In genomic region chr4:118369231-118369630, GRCh38 we compare ENCODE assay signal across 30 cellular contexts. TPM values are rescaled to one million over a fixed set of nuclear protein-coding genes. Genes with fewer than 3 reads are reported as not detected.
"Had no signal": no experiment of that assay in that cellular context is flagged by ENCODE, and none has a peak within 500 bp of the region (broad histone marks: within the 10 kb centered on the region; RNA-seq: fewer than 3 reads in every experiment).

No MANE protein-coding gene starts in this region.

- H3K9me3 ChIP-seq: left lung, lower lobe of right lung, pancreas, prostate gland, sigmoid colon, uterus had no signal

- ATAC-seq: left colon; lower lobe of right lung; naive thymus-derived CD8-positive, alpha-beta T cell; pancreas; right cardiac atrium; stimulated activated memory B cell treated with anti-CD40 and anti-IgM and Interleukin-4, amounts not matched to agents 10 μg/mL and 1 μg/mL and 100 μg/mL, for 72 hours; stimulated activated naive CD8-positive, alpha-beta T cell treated with anti-CD3 and anti-CD28 coated beads, Interleukin-15, amount 100 ng/mL, for 72 hours had no signal

- H3K36me3 ChIP-seq: left lung, lower lobe of right lung, pancreas, prostate gland, sigmoid colon, tibial nerve, uterus had no signal

- H3K4me1 Mint-ChIP-seq: immature natural killer cell; naive thymus-derived CD8-positive, alpha-beta T cell; neural crest cell; stimulated activated memory B cell treated with anti-CD40 and anti-IgM and Interleukin-4, amounts not matched to agents 10 μg/mL and 1 μg/mL and 100 μg/mL, for 72 hours; stimulated activated naive CD8-positive, alpha-beta T cell treated with anti-CD3 and anti-CD28 coated beads, Interleukin-15, amount 100 ng/mL, for 72 hours had no signal

- H3K27me3 ChIP-seq: left lung, pancreas, sigmoid colon, tibial nerve had no signal

- H3K4me1 ChIP-seq: left lung, lower lobe of right lung, pancreas, prostate gland, sigmoid colon, tibial nerve, uterus had no signal

- H3K4me3 Mint-ChIP-seq: immature natural killer cell; naive thymus-derived CD8-positive, alpha-beta T cell; nephron; neural crest cell; stimulated activated memory B cell treated with anti-CD40 and anti-IgM and Interleukin-4, amounts not matched to agents 10 μg/mL and 1 μg/mL and 100 μg/mL, for 72 hours; stimulated activated naive CD8-positive, alpha-beta T cell treated with anti-CD3 and anti-CD28 coated beads, Interleukin-15, amount 100 ng/mL, for 72 hours; type B pancreatic cell had no signal

- H3K27me3 Mint-ChIP-seq: stimulated activated memory B cell treated with anti-CD40 and anti-IgM and Interleukin-4, amounts not matched to agents 10 μg/mL and 1 μg/mL and 100 μg/mL, for 72 hours; stimulated activated naive CD8-positive, alpha-beta T cell treated with anti-CD3 and anti-CD28 coated beads, Interleukin-15, amount 100 ng/mL, for 72 hours; type B pancreatic cell had no signal

- FAIRE-seq: islet of Langerhans, kidney, pancreas, small intestine had no signal

- H3K36me3 Mint-ChIP-seq: immature natural killer cell; naive thymus-derived CD8-positive, alpha-beta T cell; stimulated activated memory B cell treated with anti-CD40 and anti-IgM and Interleukin-4, amounts not matched to agents 10 μg/mL and 1 μg/mL and 100 μg/mL, for 72 hours; type B pancreatic cell had no signal

- H3K27ac ChIP-seq: left lung, lower lobe of right lung, pancreas, prostate gland, sigmoid colon, tibial nerve, uterus had no signal

- H3K9me3 Mint-ChIP-seq: nephron; neural crest cell; stimulated activated naive CD8-positive, alpha-beta T cell treated with anti-CD3 and anti-CD28 coated beads, Interleukin-15, amount 100 ng/mL, for 72 hours; type B pancreatic cell had no signal

- H3K4me3 ChIP-seq: left lung, lower lobe of right lung, pancreas, prostate gland, sigmoid colon, tibial nerve, uterus had no signal

- H3K27ac Mint-ChIP-seq: immature natural killer cell; naive thymus-derived CD8-positive, alpha-beta T cell; nephron; stimulated activated memory B cell treated with anti-CD40 and anti-IgM and Interleukin-4, amounts not matched to agents 10 μg/mL and 1 μg/mL and 100 μg/mL, for 72 hours; stimulated activated naive CD8-positive, alpha-beta T cell treated with anti-CD3 and anti-CD28 coated beads, Interleukin-15, amount 100 ng/mL, for 72 hours; type B pancreatic cell had no signal

- DNase-seq: immature natural killer cell; kidney; left colon; left lung; lower lobe of right lung; mammary epithelial cell; mesenchymal stem cell; naive thymus-derived CD8-positive, alpha-beta T cell; nucleus accumbens; pancreas; posterior cingulate gyrus; retina; right cardiac atrium; sigmoid colon; small intestine; stimulated activated CD4-positive, alpha-beta T cell treated with anti-CD3 and anti-CD28 coated beads, Interleukin-1b, Interleukin-23, amount 100 ng/mL, for 48 hours; stimulated activated CD4-positive, alpha-beta T cell treated with anti-CD3 and anti-CD28 coated beads, Interleukin-2, amount 100 ng/mL, for 48 hours; stimulated activated CD4-positive, alpha-beta T cell treated with anti-CD3 and anti-CD28 coated beads, Interleukin-4, amount 100 ng/mL, for 4 hours; stimulated activated CD8-positive, alpha-beta memory T cell treated with anti-CD3 and anti-CD28 coated beads, Interleukin-4, amount 100 ng/mL, for 48 hours; stimulated activated naive CD4-positive, alpha-beta T cell treated with Interleukin-2 at 50 U/mL for 16 hours; stimulated activated naive CD8-positive, alpha-beta T cell treated with anti-CD3 and anti-CD28 coated beads, Interleukin-15, amount 100 ng/mL, for 72 hours; substantia nigra; uterus had no signal

RNA-seq across cellular contexts. Expression of gene PRSS12, which starts 16.4 kb away (rescaled TPM):
- total RNA-seq: naive thymus-derived CD8-positive, alpha-beta T cell; right cardiac atrium had no signal
- polyA plus RNA-seq: immature natural killer cell had no signal
